26 cellular contexts compared by ENCODE assay signal in the genomic region with DNA sequence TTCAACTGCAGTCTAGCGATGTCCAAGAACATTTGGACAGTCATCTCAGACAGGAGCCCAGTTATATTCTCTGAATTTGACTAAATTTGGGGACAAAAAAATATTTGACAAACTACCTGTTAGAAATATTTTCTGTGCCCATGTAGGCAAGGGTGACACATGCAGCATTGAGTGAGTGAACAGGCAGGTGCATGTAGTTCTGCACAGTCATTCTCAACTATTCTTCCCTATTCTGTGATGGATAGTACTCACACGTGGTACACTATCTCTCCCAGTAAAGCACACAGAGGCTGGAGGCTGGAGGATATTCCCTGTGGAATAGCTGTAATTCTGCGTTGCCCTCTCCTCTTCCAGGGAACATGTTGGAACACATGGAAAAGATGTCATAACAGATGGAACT.
"Had no signal": no experiment of that assay in that cellular context is flagged by ENCODE, and none has a peak within 500 bp of the region (broad histone marks: within the 10 kb centered on the region; RNA-seq: fewer than 3 reads in every experiment).

No MANE protein-coding gene starts in this region.

- ATAC-seq: activated CD4-positive, alpha-beta T cell treated with anti-CD3 and anti-CD28 coated beads for 36 hours; activated T-cell treated with anti-CD3 and anti-CD28 coated beads, Interleukin-2, amount 50 U/mL, for 4 hours; gastrocnemius medialis; mucosa of descending colon; sciatic nerve; stimulated activated memory B cell treated with anti-CD40 and anti-IgM and Interleukin-4, amounts not matched to agents 10 μg/mL and 1 μg/mL and 100 μg/mL, for 72 hours had no signal

- H3K27ac ChIP-seq: adrenal gland, ascending aorta, brain microvascular endothelial cell, esophagus muscularis mucosa, gastrocnemius medialis, parathyroid adenoma, stomach, suprapubic skin, tibial nerve had no signal

- DNase-seq: activated B cell treated with CpG ODN at 0.5 μM for 24 hours; activated CD4-positive, alpha-beta T cell treated with anti-CD3 and anti-CD28 coated beads for 36 hours; activated CD4-positive, alpha-beta T cell treated with anti-CD3 and anti-CD28 coated beads, Interleukin-2, amount 50 U/mL, for 48 hours; activated CD8-positive, alpha-beta memory T cell treated with anti-CD3 and anti-CD28 coated beads, Interleukin-2, amount 50 U/mL, for 48 hours; activated naive CD4-positive, alpha-beta T cell; activated T-cell treated with anti-CD3 and anti-CD28 coated beads, Interleukin-2, amount 50 U/mL, for 4 hours; adrenal gland; brain microvascular endothelial cell; central memory CD4-positive, alpha-beta T cell; gastrocnemius medialis; head of caudate nucleus; hypothalamus; mucosa of descending colon; nephron progenitor cell; nucleus accumbens; small intestine; stomach had no signal

- H3K36me3 ChIP-seq: adrenal gland, ascending aorta, brain microvascular endothelial cell, esophagus muscularis mucosa, gastrocnemius medialis, stomach, suprapubic skin, tibial nerve had no signal

- H3K4me1 ChIP-seq: adrenal gland, ascending aorta, esophagus muscularis mucosa, gastrocnemius medialis, parathyroid adenoma, stomach, suprapubic skin, tibial nerve had no signal

- H2AFZ ChIP-seq: parathyroid adenoma had no signal

- FAIRE-seq: islet of Langerhans, small intestine, urothelium cell line had no signal

- H3K79me2 ChIP-seq: parathyroid adenoma had no signal

- H3K9me3 ChIP-seq: adrenal gland, ascending aorta, esophagus muscularis mucosa, gastrocnemius medialis, mucosa of descending colon, suprapubic skin, tibial nerve had no signal

- H3K9ac ChIP-seq: parathyroid adenoma had no signal

- H3K27me3 ChIP-seq: adrenal gland, ascending aorta, brain microvascular endothelial cell, esophagus muscularis mucosa, gastrocnemius medialis, stomach, suprapubic skin, tibial nerve had no signal

- H3K4me3 ChIP-seq: adrenal gland, ascending aorta, esophagus muscularis mucosa, gastrocnemius medialis, mucosa of descending colon, stomach, suprapubic skin, tibial nerve had no signal
